Comparison of ENCODE assay signal across 1 cellular context in the genomic region with DNA sequence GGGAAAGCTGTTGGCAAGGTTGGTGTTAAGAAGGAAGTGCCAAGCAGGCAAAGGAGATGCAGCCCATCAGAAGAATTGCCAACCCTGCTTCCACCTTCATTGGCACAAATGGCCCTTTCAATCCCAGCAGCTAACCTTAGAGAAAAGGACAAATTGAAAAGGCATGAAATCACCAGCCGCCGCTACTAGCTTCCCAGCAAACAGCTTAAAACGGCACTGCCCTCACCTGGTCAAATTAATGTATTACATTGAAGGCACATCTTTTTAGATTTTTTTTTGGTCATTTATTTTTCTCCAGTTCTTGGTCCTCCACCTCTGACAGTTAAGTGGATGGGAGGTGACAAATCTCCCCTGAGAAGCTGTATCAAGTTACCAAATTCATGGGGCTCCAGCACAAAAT.
TF ChIP-seq lines count a peak whose summit lies in the region.

No MANE protein-coding gene starts in this region.

TF ChIP-seq in H1, 55 proteins besides CTCF, POLR2A, EP300 and RAD21 (continued from another document):
- TF ChIP-seq JUN (IDR thresholded peaks at IDR 0.05; ENCODE audit: low read depth, low read length) (no peak), SUZ12 (IDR thresholded peaks at IDR 0.05; ENCODE audit: low read length) (no peak), TAF7 (optimal IDR thresholded peaks at IDR 0.05; ENCODE audit: borderline replicate concordance, low read depth, low read length) (no peak), SP1 (IDR thresholded peaks at IDR 0.05; ENCODE audit: low read depth, low read length) (no peak), YY1 (IDR thresholded peaks at IDR 0.05; ENCODE audit: low read depth, low read length) (no peak), CHD1 (IDR thresholded peaks at IDR 0.05; ENCODE audit: low read depth, low read length) (no peak), ZNF274 (IDR thresholded peaks at IDR 0.05; ENCODE audit: borderline replicate concordance, extremely low read depth, low read length) (no peak)
